Comparison of ENCODE assay signal across 11 cellular contexts in the genomic region with DNA sequence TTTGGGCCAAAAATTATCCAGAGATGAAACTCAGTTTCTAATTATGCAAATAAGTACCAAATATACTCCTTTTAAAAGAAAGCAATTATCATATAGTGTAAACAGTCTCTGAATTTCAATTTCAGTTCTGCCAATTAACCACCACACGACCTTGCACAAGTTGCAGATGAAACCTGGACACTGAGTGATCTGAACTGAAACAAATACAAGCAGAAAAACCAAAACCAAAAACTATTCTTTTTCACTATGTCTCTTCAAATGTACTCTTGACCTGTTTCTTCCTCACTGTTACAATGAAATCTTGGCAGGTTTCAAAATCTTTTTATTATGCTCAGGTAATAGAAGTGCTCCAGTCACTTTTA.
DNase-seq lines count a peak whose midpoint lies in the region; ATAC-seq and TF ChIP-seq lines count a peak whose summit lies in the region.
"Had no signal": no experiment of that assay in that cellular context is flagged by ENCODE, and none has a peak within 500 bp of the region (broad histone marks: within the 10 kb centered on the region; RNA-seq: fewer than 3 reads in every experiment).

No MANE protein-coding gene starts in this region.

- DNase-seq in GM10266 (ENCODE audit: extremely low spot score) (peak; percentile 12), NAMALWA (ENCODE audit: low spot score) (no peak), AG08396 (ENCODE audit: low spot score) (no peak), NCI-H226 (no peak), NOMO-1 treated with dmso at 0.1 percent for 144 hours (lab: John Stamatoyannopoulos, UW; ENCODE audit: unreplicated experiment) (no peak)
- DNase-seq: EL, Peyer's patch, trophoblast cell had no signal

- TF ChIP-seq CTCF in GM10266 (IDR thresholded peaks at IDR 0.05; ENCODE audit: control insufficient read depth, insufficient read depth, low read depth, missing control alignments) = no peak

- ATAC-seq in GM19324 (IDR thresholded peaks at IDR 0.05; ENCODE audit: low FRiP score, unreplicated experiment) (peak; percentile 97), HG02610 (IDR thresholded peaks at IDR 0.05; ENCODE audit: unreplicated experiment) (peak; percentile 89), HG03342 (IDR thresholded peaks at IDR 0.05; ENCODE audit: unreplicated experiment) (peak; percentile 91)
